10 cellular contexts compared by ENCODE assay signal in genomic region chr4:72084587-72085011, GRCh38. TPM values are rescaled to one million over a fixed set of nuclear protein-coding genes. Genes with fewer than 3 reads are reported as not detected.
DNase-seq lines count a peak whose midpoint lies in the region; ATAC-seq, FAIRE-seq and TF ChIP-seq lines count a peak whose summit lies in the region.
"Had no signal": no experiment of that assay in that cellular context is flagged by ENCODE, and none has a peak within 500 bp of the region (broad histone marks: within the 10 kb centered on the region; RNA-seq: fewer than 3 reads in every experiment).

No MANE protein-coding gene starts in this region.

- H3K9me3 ChIP-seq in OCI-LY3 (ENCODE audit: insufficient read depth, low read length) (no peaks in the 10 kb centered on the region), kidney (ENCODE audit: control insufficient read depth in 1 of 2, low read length in 2 of 2) (no peaks in the 10 kb centered on the region)

- H3K4me2 ChIP-seq in OCI-LY3 (ENCODE audit: low read length): peak overlapping the region; percentile 48

- no peak for DNase-seq in NCI-H1694 (lab: John Stamatoyannopoulos, UW)
- no peak for DNase-seq in activated CD4-positive, alpha-beta T cell treated with anti-CD3 and anti-CD28 coated beads for 1 hour
- DNase-seq in kidney: no peak
- no peak for DNase-seq in GM03348 (ENCODE audit: low spot score)

- H3K4me3 ChIP-seq in ACC112 (ENCODE audit: low read depth, low read length) (peak overlapping the region; percentile 39; the same call in 1 of the 2 replicates), OCI-LY3 (ENCODE audit: low read length) (peak overlapping the region; percentile 31; the same call in 1 of the 2 replicates), kidney (ENCODE audit: low read length in 2 of 2) (no peak overlapping the region)

- H3K4me1 ChIP-seq in ACC112 (ENCODE audit: control insufficient read depth, insufficient read depth, low read length, unreplicated experiment) (no peaks in the 10 kb centered on the region), OCI-LY3 (ENCODE audit: low read length) (peaks cover 24% of the 10 kb centered on the region), kidney (ENCODE audit: control insufficient read depth in 1 of 2, insufficient read depth in 1 of 2, low read depth in 1 of 2, low read length in 2 of 2) (no peaks in the 10 kb centered on the region)

- H3K79me2 ChIP-seq in ACC112 (ENCODE audit: control insufficient read depth, insufficient read depth, low read length, unreplicated experiment) (no peaks in the 10 kb centered on the region), OCI-LY3 (ENCODE audit: low read length) (no peaks in the 10 kb centered on the region)

- H3K27me3 ChIP-seq in ACC112 (ENCODE audit: insufficient read depth, low read length): no peaks in the 10 kb centered on the region
- H3K27me3 ChIP-seq in OCI-LY3 (ENCODE audit: low read depth, low read length): no peaks in the 10 kb centered on the region

- FAIRE-seq in kidney (lab: Jason Lieb, UNC): no peak
- FAIRE-seq: A204.1 had no signal

- ATAC-seq in GM19043 (IDR thresholded peaks at IDR 0.05; ENCODE audit: low read depth, unreplicated experiment): peak; percentile 51
- ATAC-seq in HG02798 (IDR thresholded peaks at IDR 0.05; ENCODE audit: poor library complexity, unreplicated experiment): peak; percentile 81

- H2AFZ ChIP-seq in ACC112 (ENCODE audit: low read length, unreplicated experiment) (no peak overlapping the region), OCI-LY3 (ENCODE audit: low read depth, low read length) (peak overlapping the region; percentile 63)

- H3K36me3 ChIP-seq in ACC112 (ENCODE audit: insufficient read depth, low read length) (no peaks in the 10 kb centered on the region), OCI-LY3 (replicated peaks; ENCODE audit: low read depth, low read length) (no peaks in the 10 kb centered on the region), kidney (ENCODE audit: control insufficient read depth in 1 of 2, insufficient read depth in 2 of 2, low read length in 2 of 2) (no peaks in the 10 kb centered on the region)

- H3K9ac ChIP-seq in OCI-LY3 (ENCODE audit: low read length) (peak overlapping the region; percentile 12; the same call in 1 of the 2 replicates), kidney (ENCODE audit: low read length in 2 of 2) (no peak overlapping the region)

- intact Hi-C loops in kidney (cut with DNase I): no loop called here

- no peaks in the 10 kb centered on the region for H4K20me1 ChIP-seq in OCI-LY3 (ENCODE audit: insufficient read depth, low read length)

- H3K27ac ChIP-seq in ACC112 (ENCODE audit: low read depth, low read length): no peak overlapping the region
- no peak overlapping the region for H3K27ac ChIP-seq in OCI-LY3 (ENCODE audit: low read length)
- no peak overlapping the region for H3K27ac ChIP-seq in kidney (ENCODE audit: low read depth in 2 of 2, low read length in 2 of 2)

- TF ChIP-seq CTCF in OCI-LY3 (IDR thresholded peaks at IDR 0.05; ENCODE audit: low read depth, low read length): no peak
- TF ChIP-seq CTCF in kidney (IDR thresholded peaks at IDR 0.05; ENCODE audit: borderline replicate concordance, extremely low read depth, insufficient read depth): no peak

RNA-seq across cellular contexts. Expression of gene NPFFR2, which starts 52.8 kb away (rescaled TPM):
- total RNA-seq in kidney: not detected
- polyA plus RNA-seq in kidney (ENCODE audit: insufficient read depth, low read depth, low replicate concordance): not detected
- polyA plus RNA-seq: neural cell had no signal

Comparison
In these comparisons a context has a peak if more than half of its experiments do, and no peak if none do; other contexts are left out.
1. H3K4me3 ChIP-seq: peak in ACC112 (single experiment) and OCI-LY3 (single experiment); none in kidney (0 of 2).